ENCODE assay signal across 24 cellular contexts in genomic region chr16:52515068-52515671, GRCh38. TPM values are rescaled to one million over a fixed set of nuclear protein-coding genes. Genes with fewer than 3 reads are reported as not detected.
A peak's percentile ranks its signal among the peaks of the same experiment; 100 is the strongest.
DNase-seq lines count a peak whose midpoint lies in the region; ATAC-seq, FAIRE-seq and TF ChIP-seq lines count a peak whose summit lies in the region.
"Had no signal": no experiment of that assay in that cellular context is flagged by ENCODE, and none has a peak within 500 bp of the region (broad histone marks: within the 10 kb centered on the region; RNA-seq: fewer than 3 reads in every experiment).

No MANE protein-coding gene starts in this region.

- TF ChIP-seq CTCF in kidney (IDR thresholded peaks at IDR 0.05; ENCODE audit: borderline replicate concordance, extremely low read depth, insufficient read depth): no peak

- H3K27ac ChIP-seq in kidney (ENCODE audit: low read depth in 2 of 2, low read length in 2 of 2): no peak overlapping the region
- H3K27ac ChIP-seq: BLaER1 treated with 17β-estradiol and CSF1 and Interleukin-3, amounts not matched to agents 10 nM and 100 nM; epithelial cell of prostate had no signal

- no peaks in the 10 kb centered on the region for H3K4me1 ChIP-seq in kidney (ENCODE audit: control insufficient read depth in 1 of 2, insufficient read depth in 1 of 2, low read depth in 1 of 2, low read length in 2 of 2)
- H3K4me1 ChIP-seq: BLaER1 treated with 17β-estradiol and CSF1 and Interleukin-3, amounts not matched to agents 10 nM and 100 nM had no signal

- FAIRE-seq in kidney (lab: Jason Lieb, UNC): peak; percentile 82
- FAIRE-seq: GM12891, K562 had no signal

- intact Hi-C loops in kidney (cut with DNase I): no loop called here

- H3K9ac ChIP-seq in kidney (ENCODE audit: low read length in 2 of 2): no peak overlapping the region
- H3K9ac ChIP-seq: BLaER1 treated with 17β-estradiol and CSF1 and Interleukin-3, amounts not matched to agents 10 nM and 100 nM had no signal

- H3K36me3 ChIP-seq in kidney (ENCODE audit: control insufficient read depth in 1 of 2, insufficient read depth in 2 of 2, low read length in 2 of 2): no peaks in the 10 kb centered on the region
- H3K36me3 ChIP-seq: BLaER1 treated with 17β-estradiol and CSF1 and Interleukin-3, amounts not matched to agents 10 nM and 100 nM had no signal

- ATAC-seq in HG03469 (IDR thresholded peaks at IDR 0.05; ENCODE audit: unreplicated experiment): no peak
- ATAC-seq in HG02623 (IDR thresholded peaks at IDR 0.05; ENCODE audit: unreplicated experiment): no peak
- ATAC-seq: K562 had no signal

- H3K9me3 ChIP-seq in kidney (ENCODE audit: control insufficient read depth in 1 of 2, low read length in 2 of 2): no peaks in the 10 kb centered on the region
- H3K9me3 ChIP-seq: BLaER1 treated with 17β-estradiol and CSF1 and Interleukin-3, amounts not matched to agents 10 nM and 100 nM had no signal

- peak; percentile 11 for DNase-seq in DMS153 (lab: John Stamatoyannopoulos, UW)
- no peak for DNase-seq in DMS153 treated with DMSO at 0.1 percent for 48 hours (lab: John Stamatoyannopoulos, UW; ENCODE audit: unreplicated experiment)
- peak; percentile 24 to 94 (median 66) for DNase-seq in NCI-H1417 (lab: John Stamatoyannopoulos, UW)
- DNase-seq in NCI-H69 (lab: John Stamatoyannopoulos, UW): peak; percentile 75
- DNase-seq in kidney: no peak
- DNase-seq in 8988T: no peak
- DNase-seq: activated CD4-positive, CD25-positive, alpha-beta regulatory T cell treated with anti-CD3 and anti-CD28 coated beads, Interleukin-2, amount 50 U/mL, for 72 hours; activated CD8-positive, alpha-beta memory T cell treated with anti-CD3 and anti-CD28 coated beads for 24 hours; activated naive CD4-positive, alpha-beta T cell treated with anti-CD3 and anti-CD28 coated beads for 36 hours; activated T-cell treated with anti-CD3 and anti-CD28 coated beads, Interleukin-2, amount 50 U/mL, for 48 hours; aorta; hippocampal formation; islet precursor cell; NCI-H446 treated with DMSO at 0.1 percent for 48 hours; retina; stimulated activated CD4-positive, alpha-beta T cell treated with anti-CD3 and anti-CD28 coated beads, Interleukin-12 subunit alpha, Interleukin-12 subunit beta, amount 100 ng/mL, for 4 hours had no signal

- H3K4me3 ChIP-seq in kidney (ENCODE audit: low read length in 2 of 2): no peak overlapping the region
- H3K4me3 ChIP-seq: BLaER1 treated with 17β-estradiol and CSF1 and Interleukin-3, amounts not matched to agents 10 nM and 100 nM; K562 had no signal

RNA-seq across cellular contexts. Expression of gene TOX3, which starts 31.8 kb away (rescaled TPM):
- 16.2 TPM for total RNA-seq in kidney
- polyA plus RNA-seq in kidney (ENCODE audit: insufficient read depth, low read depth, low replicate concordance): 8.7 TPM
- total RNA-seq: A172; activated naive CD4-positive, alpha-beta T cell treated with anti-CD3 and anti-CD28 coated beads for 36 hours; aorta; K562; osteoblast had no signal
- polyA plus RNA-seq: K562 had no signal

Comparison
In these comparisons a context has a peak if more than half of its experiments do, and no peak if none do; other contexts are left out.
1. DNase-seq: peak in DMS153 (single experiment), NCI-H1417 (3 of 3) and NCI-H69 (single experiment); none in DMS153 treated with DMSO at 0.1 percent for 48 hours (single experiment), kidney (single experiment) and 8988T (single experiment).